ENCODE assay signal across 8 cellular contexts in genomic region chr3:33441322-33441976, GRCh38. TPM values are rescaled to one million over a fixed set of nuclear protein-coding genes. Genes with fewer than 3 reads are reported as not detected.
DNase-seq lines count a peak whose midpoint lies in the region; ATAC-seq and TF ChIP-seq lines count a peak whose summit lies in the region.

No MANE protein-coding gene starts in this region.

- TF ChIP-seq CTCF in DOHH2 (IDR thresholded peaks at IDR 0.05; ENCODE audit: low read depth, low read length, poor library complexity, severe bottlenecking): no peak
- TF ChIP-seq CTCF in foreskin fibroblast (IDR thresholded peaks at IDR 0.05; ENCODE audit: low read depth, low read length): no peak
- no peak for TF ChIP-seq CTCF in parathyroid adenoma (IDR thresholded peaks at IDR 0.05)

- H3K4me3 Mint-ChIP-seq in T-helper 17 cell: peak overlapping the region; percentile 99

- peaks cover 35% of the 10 kb centered on the region for H3K4me1 ChIP-seq in DOHH2 (ENCODE audit: control insufficient read depth, low read length)
- H3K4me1 ChIP-seq in parathyroid adenoma: no peaks in the 10 kb centered on the region

- H3K79me2 ChIP-seq in DOHH2 (ENCODE audit: control insufficient read depth, low read length) (peaks cover 40% of the 10 kb centered on the region), parathyroid adenoma (peaks cover 15% of the 10 kb centered on the region)

- no peaks in the 10 kb centered on the region for H3K9me2 ChIP-seq in DOHH2 (replicated peaks; ENCODE audit: control insufficient read depth, low read length)

- H3K36me3 Mint-ChIP-seq in T-helper 17 cell (ENCODE audit: low read depth): peaks cover 2% of the 10 kb centered on the region

- H3K9me3 ChIP-seq in DOHH2 (ENCODE audit: control insufficient read depth, insufficient read depth, low read length) (no peaks in the 10 kb centered on the region), T-helper 17 cell (ENCODE audit: control insufficient read depth, low read length, poor library complexity, severe bottlenecking) (no peaks in the 10 kb centered on the region), parathyroid adenoma (ENCODE audit: control insufficient read depth, low read length) (no peaks in the 10 kb centered on the region)

- H3K27ac ChIP-seq in DOHH2 (ENCODE audit: low read depth, low read length) (peak overlapping the region; percentile 90), parathyroid adenoma (peak overlapping the region; percentile 93)

- H3K27me3 ChIP-seq in DOHH2 (ENCODE audit: control insufficient read depth, low read length): no peaks in the 10 kb centered on the region
- H3K27me3 ChIP-seq in parathyroid adenoma (ENCODE audit: control insufficient read depth, insufficient read depth, low read length): no peaks in the 10 kb centered on the region

- peak overlapping the region; percentile 70 for H3K4me2 ChIP-seq in DOHH2 (ENCODE audit: low read length)
- H3K4me2 ChIP-seq in parathyroid adenoma (ENCODE audit: low read length): peak overlapping the region; percentile 84

- H3K36me3 ChIP-seq in DOHH2 (ENCODE audit: control insufficient read depth, low read length) (peaks cover 24% of the 10 kb centered on the region), parathyroid adenoma (ENCODE audit: control insufficient read depth, insufficient read depth, low read length) (no peaks in the 10 kb centered on the region)

- peak overlapping the region; percentile 91 for H2AFZ ChIP-seq in parathyroid adenoma

- ATAC-seq in T-helper 17 cell (no peak), HG02938 (IDR thresholded peaks at IDR 0.05; ENCODE audit: unreplicated experiment) (no peak)

- H3K9ac ChIP-seq in parathyroid adenoma: peak overlapping the region; percentile 58

- H3K4me3 ChIP-seq in DOHH2 (ENCODE audit: low read length) (peak overlapping the region; percentile 79), foreskin fibroblast (ENCODE audit: low read depth in 1 of 2, low read length in 2 of 2) (peak overlapping the region; percentile 49 to 67), parathyroid adenoma (ENCODE audit: low read depth, low read length) (peak overlapping the region; percentile 89)

- H3K27ac Mint-ChIP-seq in T-helper 17 cell: peak overlapping the region; percentile 99

- H3K27me3 Mint-ChIP-seq in T-helper 17 cell: no peaks in the 10 kb centered on the region

- DNase-seq in T-helper 17 cell (no peak), foreskin fibroblast (no peak), cortex of kidney (lab: John Stamatoyannopoulos, UW) (no peak), NCI-H1694 (lab: John Stamatoyannopoulos, UW) (no peak)
- DNase-seq in stimulated activated CD4-positive, alpha-beta T cell treated with anti-CD3 and anti-CD28 coated beads, Interleukin-4, amount 100 ng/mL, for 1 hour: no peak

- peaks cover 42% of the 10 kb centered on the region for H3K4me1 Mint-ChIP-seq in T-helper 17 cell

- peaks cover 27% of the 10 kb centered on the region for H4K20me1 ChIP-seq in DOHH2 (ENCODE audit: control insufficient read depth, insufficient read depth, low read depth, low read length)

- peaks cover 9% of the 10 kb centered on the region for H3F3A ChIP-seq in DOHH2 (ENCODE audit: control insufficient read depth, insufficient read depth)

RNA-seq across cellular contexts. Expression of gene UBP1, which starts 1.2 kb away (rescaled TPM):
- total RNA-seq in T-helper 17 cell: 10 to 100 TPM; 76.5 to 80.1 TPM
